Comparison of ENCODE assay signal across 16 cellular contexts in genomic region chr9:129011170-129011569, GRCh38. TPM values are rescaled to one million over a fixed set of nuclear protein-coding genes. Genes with fewer than 3 reads are reported as not detected.
A peak's percentile ranks its signal among the peaks of the same experiment; 100 is the strongest.
DNase-seq lines count a peak whose midpoint lies in the region; ATAC-seq, FAIRE-seq and TF ChIP-seq lines count a peak whose summit lies in the region.
"Had no signal": no experiment of that assay in that cellular context is flagged by ENCODE, and none has a peak within 500 bp of the region (broad histone marks: within the 10 kb centered on the region; RNA-seq: fewer than 3 reads in every experiment).

No MANE protein-coding gene starts in this region.

- H3K4me1 ChIP-seq in BLaER1 treated with 17β-estradiol and CSF1 and Interleukin-3, amounts not matched to agents 10 nM and 100 nM, result peaks cover 6 to 42% (median 31%) of the 10 kb centered on the region in 10 experiments; a peak in 18 of 20 replicates
- H3K4me1 ChIP-seq in HUES6 (ENCODE audit: control insufficient read depth, insufficient read depth, low read length) (no peaks in the 10 kb centered on the region), K562 (replicated peaks in 1 of 2; ENCODE audit: control insufficient read depth in 2 of 2, insufficient read depth in 2 of 2, low read length in 2 of 2) (peaks cover 0 to 49% of the 10 kb centered on the region in 2 experiments; a peak in 3 of 5 replicates), neural progenitor cell (no peaks in the 10 kb centered on the region)

- H3K9me3 Mint-ChIP-seq in neural progenitor cell, result no peaks in the 10 kb centered on the region
- no peaks in the 10 kb centered on the region for H3K9me3 Mint-ChIP-seq in activated naive CD8-positive, alpha-beta T cell treated with anti-CD3 and anti-CD28 coated beads, Interleukin-2, amount 50 U/mL, for 24 hours

- H3K36me3 Mint-ChIP-seq in neural progenitor cell, result peaks cover 12% of the 10 kb centered on the region
- H3K36me3 Mint-ChIP-seq in activated naive CD8-positive, alpha-beta T cell treated with anti-CD3 and anti-CD28 coated beads, Interleukin-2, amount 50 U/mL, for 24 hours (ENCODE audit: low read depth), result peaks cover 9% of the 10 kb centered on the region

- H2AFZ ChIP-seq in K562 (ENCODE audit: low read depth, low read length) (no peak overlapping the region), neural progenitor cell (replicated peaks) (no peak overlapping the region)

- H3K4me2 ChIP-seq in BLaER1 treated with 17β-estradiol and CSF1 and Interleukin-3, amounts not matched to agents 10 nM and 100 nM, result peak overlapping the region in 6 of 11 experiments; percentile 7 to 49 (median 36); a peak in 7 of 22 replicates
- H3K4me2 ChIP-seq in K562 (ENCODE audit: insufficient read depth, low read length) (no peak overlapping the region), neural progenitor cell (no peak overlapping the region)
- H3K4me2 ChIP-seq: SK-N-SH had no signal

- no peak for FAIRE-seq in K562 (lab: Jason Lieb, UNC)
- FAIRE-seq: A204.1, GM12891 had no signal

- TF ChIP-seq CTCF in K562 (IDR thresholded peaks at IDR 0.05 in 2 of 3, conservative IDR thresholded peaks at IDR 0.05 in 1 of 3; ENCODE audit: insufficient read depth in 2 of 3, low read depth in 1 of 3, low read length in 3 of 3) (no peak), neural progenitor cell (IDR thresholded peaks at IDR 0.05) (no peak)

- in situ Hi-C loops in K562 (cut with MboI), result no loop called here

- POLR2A ChIA-PET in K562 (lab: Yijun Ruan, JAX), result interaction anchor here (0.6 kb wide), 1 partner anchor 55 kb away, joined by 3 read pairs; no protein-coding TSS in a partner anchor

- H3K27ac ChIP-seq in BLaER1 treated with 17β-estradiol and CSF1 and Interleukin-3, amounts not matched to agents 10 nM and 100 nM, result peak overlapping the region in 2 of 11 experiments; percentile 28 to 50; a peak in 3 of 22 replicates
- peak overlapping the region; percentile 56; the same call in 1 of the 2 replicates for H3K27ac ChIP-seq in HUES6 (ENCODE audit: low read depth, low read length)
- no peak overlapping the region for H3K27ac ChIP-seq in K562 (ENCODE audit: extremely low read depth, low read depth, low read length)
- no peak overlapping the region for H3K27ac ChIP-seq in neural progenitor cell

- no peak for TF ChIP-seq RAD21 in K562 (CRISPR knock-in tag; conservative IDR thresholded peaks at IDR 0.05 in 1 of 2, IDR thresholded peaks at IDR 0.05 in 1 of 2)

- no peak for ATAC-seq in K562
- ATAC-seq in activated naive CD8-positive, alpha-beta T cell treated with anti-CD3 and anti-CD28 coated beads, Interleukin-2, amount 50 U/mL, for 24 hours, result no peak
- ATAC-seq: PC-3 had no signal

- WGBS in K562 (ENCODE audit: insufficient coverage, low coverage, missing lambda C conversion rate), result 94% methylated on average over 14 of the region's 19 CpGs

- H3K27ac Mint-ChIP-seq in neural progenitor cell, result no peak overlapping the region
- no peak overlapping the region for H3K27ac Mint-ChIP-seq in activated naive CD8-positive, alpha-beta T cell treated with anti-CD3 and anti-CD28 coated beads, Interleukin-2, amount 50 U/mL, for 24 hours

- no peak overlapping the region for H3K4me3 ChIP-seq in BLaER1 treated with 17β-estradiol and CSF1 and Interleukin-3, amounts not matched to agents 10 nM and 100 nM
- H3K4me3 ChIP-seq in HUES6 (ENCODE audit: low read depth, low read length) (no peak overlapping the region), K562 (no peak overlapping the region), neural progenitor cell (no peak overlapping the region)

- peaks cover 5% of the 10 kb centered on the region for H3K4me1 Mint-ChIP-seq in neural progenitor cell
- H3K4me1 Mint-ChIP-seq in activated naive CD8-positive, alpha-beta T cell treated with anti-CD3 and anti-CD28 coated beads, Interleukin-2, amount 50 U/mL, for 24 hours, result no peaks in the 10 kb centered on the region

- DNase-seq in K562 (ENCODE audit: extremely low read depth in 1 of 4, low spot score in 3 of 4), result no peak
- no peak for DNase-seq in neural progenitor cell (ENCODE audit: low spot score)
- no peak for DNase-seq in activated naive CD8-positive, alpha-beta T cell treated with anti-CD3 and anti-CD28 coated beads, Interleukin-2, amount 50 U/mL, for 24 hours
- DNase-seq in T-helper 2 cell, result no peak
- no peak for DNase-seq in occipital lobe (lab: John Stamatoyannopoulos, UW)
- DNase-seq: C1 segment of cervical spinal cord, GF-D8, NCI-H1417, NCI-H2029 treated with DMSO at 0.1 percent for 48 hours, NCI-H774, PC-3, SK-N-SH had no signal

- intact Hi-C loops in K562 (cut with micrococcal nuclease), result no loop called here

- peaks cover 59 to 96% (median 84%) of the 10 kb centered on the region in 11 experiments for H3K36me3 ChIP-seq in BLaER1 treated with 17β-estradiol and CSF1 and Interleukin-3, amounts not matched to agents 10 nM and 100 nM
- H3K36me3 ChIP-seq in HUES6 (ENCODE audit: control insufficient read depth, insufficient read depth, low read length), result peaks cover 81% of the 10 kb centered on the region
- H3K36me3 ChIP-seq in K562 (ENCODE audit: control insufficient read depth, insufficient read depth, low read length), result peaks cover 89% of the 10 kb centered on the region
- no peaks in the 10 kb centered on the region for H3K36me3 ChIP-seq in neural progenitor cell

- peaks cover 3 to 73% (median 18%) of the 10 kb centered on the region in 11 experiments; a peak in 18 of 22 replicates for H4K20me1 ChIP-seq in BLaER1 treated with 17β-estradiol and CSF1 and Interleukin-3, amounts not matched to agents 10 nM and 100 nM
- H4K20me1 ChIP-seq in K562 (replicated peaks; ENCODE audit: control insufficient read depth, insufficient read depth, low read length) (peaks cover 12% of the 10 kb centered on the region), neural progenitor cell (ENCODE audit: low read depth) (peaks cover 28% of the 10 kb centered on the region)

- H3K79me2 ChIP-seq in K562 (ENCODE audit: control insufficient read depth, insufficient read depth, low read length) (no peaks in the 10 kb centered on the region), neural progenitor cell (ENCODE audit: low read depth) (no peaks in the 10 kb centered on the region)

- CTCF ChIA-PET in K562 (lab: Yijun Ruan, JAX; ENCODE audit: low intra/inter-chr PET ratio), result no interaction called here

- no peak for TF ChIP-seq EP300 in K562 (IDR thresholded peaks at IDR 0.05; ENCODE audit: low read length)

- no TSS peak for BruUV-seq in K562 (replicated peaks; lab: Mats Ljungman, UMichigan)

- peaks cover 13% of the 10 kb centered on the region for H3F3A ChIP-seq in neural progenitor cell (ENCODE audit: low read depth)

- peak overlapping the region in 8 of 11 experiments; percentile 15 to 63 (median 42); a peak in 7 of 22 replicates for H3K9ac ChIP-seq in BLaER1 treated with 17β-estradiol and CSF1 and Interleukin-3, amounts not matched to agents 10 nM and 100 nM
- H3K9ac ChIP-seq in HUES6 (ENCODE audit: low read length) (peak overlapping the region; percentile 39), K562 (ENCODE audit: insufficient read depth in 1 of 2, low read depth in 2 of 2, low read length in 2 of 2) (no peak overlapping the region; a peak in 1 of 4 replicates), neural progenitor cell (no peak overlapping the region)
- H3K9ac ChIP-seq: SK-N-SH had no signal

- peak overlapping the region; percentile 37 for H3K4me3 Mint-ChIP-seq in neural progenitor cell
- no peak overlapping the region for H3K4me3 Mint-ChIP-seq in activated naive CD8-positive, alpha-beta T cell treated with anti-CD3 and anti-CD28 coated beads, Interleukin-2, amount 50 U/mL, for 24 hours

- no peaks in the 10 kb centered on the region for H3K9me3 ChIP-seq in BLaER1 treated with 17β-estradiol and CSF1 and Interleukin-3, amounts not matched to agents 10 nM and 100 nM (replicated peaks in 1 of 11)
- H3K9me3 ChIP-seq in HUES6 (ENCODE audit: control insufficient read depth, insufficient read depth, low read depth, low read length) (no peaks in the 10 kb centered on the region), K562 (replicated peaks; ENCODE audit: control insufficient read depth, insufficient read depth, low read depth, low read length) (no peaks in the 10 kb centered on the region), neural progenitor cell (ENCODE audit: low read depth) (no peaks in the 10 kb centered on the region)
- H3K9me3 ChIP-seq: SK-N-SH had no signal

- no peak for TF ChIP-seq POLR2A in K562 (conservative IDR thresholded peaks at IDR 0.05)

- no peaks in the 10 kb centered on the region for H3K9me1 ChIP-seq in K562 (ENCODE audit: control insufficient read depth, insufficient read depth, low read length)

- H3K27me3 Mint-ChIP-seq in neural progenitor cell (ENCODE audit: insufficient read depth, low read depth), result peaks cover 9% of the 10 kb centered on the region
- no peaks in the 10 kb centered on the region for H3K27me3 Mint-ChIP-seq in activated naive CD8-positive, alpha-beta T cell treated with anti-CD3 and anti-CD28 coated beads, Interleukin-2, amount 50 U/mL, for 24 hours

- H3K27me3 ChIP-seq in BLaER1 treated with 17β-estradiol and CSF1 and Interleukin-3, amounts not matched to agents 10 nM and 100 nM, result no peaks in the 10 kb centered on the region
- H3K27me3 ChIP-seq in HUES6 (ENCODE audit: control insufficient read depth, insufficient read depth, low read length) (no peaks in the 10 kb centered on the region), K562 (ENCODE audit: control insufficient read depth in 2 of 2, insufficient read depth in 2 of 2, low read length in 2 of 2) (no peaks in the 10 kb centered on the region), neural progenitor cell (no peaks in the 10 kb centered on the region)

RNA-seq across cellular contexts. Expression of gene SH3GLB2, which starts 17.0 kb away (rescaled TPM):
- total RNA-seq in K562 (2011; cell fraction: chromatin; rRNA removed; ENCODE audit: low replicate concordance), result 56.9 and 171 TPM in 2 replicates
- total RNA-seq in K562 (2011; cell fraction: nucleolus; rRNA removed), result 132 and 142 TPM in 2 replicates
- total RNA-seq in K562 (2011; cell fraction: nucleoplasm; rRNA removed), result 83.5 and 91.6 TPM in 2 replicates
- 58.8 and 72.7 TPM in 2 replicates for total RNA-seq in K562 (2014; rRNA removed)
- 17.3 and 23.0 TPM in 2 replicates for total RNA-seq in K562 (2014; rRNA removed; fragmentation: Illumina TruSeq; extraction: Trizol)
- total RNA-seq in K562 (2015; rRNA removed; fragmentation: Illumina TruSeq; extraction: Trizol), result 35.2 and 35.9 TPM in 2 replicates
- total RNA-seq in K562 (2021), result 88.4 and 90.2 TPM in 2 replicates
- polyA plus RNA-seq in K562 (2011; rRNA removed), result 60.6 and 64.2 TPM in 2 replicates
- polyA plus RNA-seq in K562 (2011; cell fraction: cytosol; rRNA removed), result 57.8 and 99.1 TPM in 2 replicates
- 381 and 681 TPM in 2 replicates for polyA plus RNA-seq in K562 (2011; cell fraction: nucleus; rRNA removed)
- 72.8 and 106 TPM in 2 replicates for polyA plus RNA-seq in K562 (2012)
- 63.3 and 68.6 TPM in 2 replicates for polyA plus RNA-seq in K562 (2014; fragmentation: Illumina TruSeq; extraction: Trizol)
- under 1 TPM; 0.20 to 0.98 TPM for polyA plus RNA-seq in K562 (2014; fragmentation: Nextera tagmentation; extraction: Ambion mirVana)
- polyA plus RNA-seq in K562 (2014; rRNA removed), result 118 and 124 TPM in 2 replicates
- 7.6 and 15.5 TPM in 2 replicates for polyA minus RNA-seq in K562 (2011; rRNA and poly(A)+ RNA removed)
- polyA minus RNA-seq in K562 (2011; cell fraction: cytosol; rRNA and poly(A)+ RNA removed), result 24.0 and 25.5 TPM in 2 replicates
- 32.9 and 40.3 TPM in 2 replicates for polyA minus RNA-seq in K562 (2011; cell fraction: nucleus; rRNA and poly(A)+ RNA removed)
- total RNA-seq in neural progenitor cell (ENCODE audit: low replicate concordance), result 45.7 and 98.8 TPM in 2 replicates
- total RNA-seq in occipital lobe, result 56.6 TPM

RNA-seq across cellular contexts. Expression of gene MIGA2, which starts 25.3 kb away (rescaled TPM):
- 92.3 and 308 TPM in 2 replicates for total RNA-seq in K562 (2011; cell fraction: chromatin; rRNA removed; ENCODE audit: low replicate concordance)
- total RNA-seq in K562 (2011; cell fraction: nucleolus; rRNA removed), result 215 and 248 TPM in 2 replicates
- total RNA-seq in K562 (2011; cell fraction: nucleoplasm; rRNA removed), result 114 and 139 TPM in 2 replicates
- total RNA-seq in K562 (2014; rRNA removed) (25.4 and 30.5 TPM in 2 replicates), K562 (2014; rRNA removed; fragmentation: Illumina TruSeq; extraction: Trizol) (5.3 and 7.3 TPM in 2 replicates), K562 (2015; rRNA removed; fragmentation: Illumina TruSeq; extraction: Trizol) (18.0 and 22.7 TPM in 2 replicates), K562 (2021) (47.6 and 49.4 TPM in 2 replicates), neural progenitor cell (ENCODE audit: low replicate concordance) (10.8 and 39.1 TPM in 2 replicates), occipital lobe (18.4 TPM)
- polyA plus RNA-seq in K562 (2011; rRNA removed) (19.8 and 37.8 TPM in 2 replicates), K562 (2014; fragmentation: Illumina TruSeq; extraction: Trizol) (15.2 and 25.9 TPM in 2 replicates), K562 (2014; fragmentation: Nextera tagmentation; extraction: Ambion mirVana) (under 1 TPM; 0.15 to 0.77 TPM), K562 (2014; rRNA removed) (51.4 and 54.1 TPM in 2 replicates)
- 19.0 and 25.6 TPM in 2 replicates for polyA plus RNA-seq in K562 (2011; cell fraction: cytosol; rRNA removed)
- 374 and 378 TPM in 2 replicates for polyA plus RNA-seq in K562 (2011; cell fraction: nucleus; rRNA removed)
- 25.3 and 34.3 TPM in 2 replicates for polyA plus RNA-seq in K562 (2012)
- 7.0 and 8.3 TPM in 2 replicates for polyA minus RNA-seq in K562 (2011; rRNA and poly(A)+ RNA removed)
- polyA minus RNA-seq in K562 (2011; cell fraction: cytosol; rRNA and poly(A)+ RNA removed), result 10.7 and 12.7 TPM in 2 replicates
- polyA minus RNA-seq in K562 (2011; cell fraction: nucleus; rRNA and poly(A)+ RNA removed), result 52.0 and 76.5 TPM in 2 replicates

Comparison
In these comparisons a context has a peak if more than half of its experiments do, and no peak if none do; other contexts are left out.
1. H3K4me2 ChIP-seq: peak in BLaER1 treated with 17β-estradiol and CSF1 and Interleukin-3, amounts not matched to agents 10 nM and 100 nM (6 of 11); none in K562 (single experiment) and neural progenitor cell (single experiment).
2. H3K9ac ChIP-seq: peak in BLaER1 treated with 17β-estradiol and CSF1 and Interleukin-3, amounts not matched to agents 10 nM and 100 nM (8 of 11) and HUES6 (single experiment); none in K562 (0 of 2) and neural progenitor cell (single experiment).